ENCODE assay signal across 2 cellular contexts in the genomic region with DNA sequence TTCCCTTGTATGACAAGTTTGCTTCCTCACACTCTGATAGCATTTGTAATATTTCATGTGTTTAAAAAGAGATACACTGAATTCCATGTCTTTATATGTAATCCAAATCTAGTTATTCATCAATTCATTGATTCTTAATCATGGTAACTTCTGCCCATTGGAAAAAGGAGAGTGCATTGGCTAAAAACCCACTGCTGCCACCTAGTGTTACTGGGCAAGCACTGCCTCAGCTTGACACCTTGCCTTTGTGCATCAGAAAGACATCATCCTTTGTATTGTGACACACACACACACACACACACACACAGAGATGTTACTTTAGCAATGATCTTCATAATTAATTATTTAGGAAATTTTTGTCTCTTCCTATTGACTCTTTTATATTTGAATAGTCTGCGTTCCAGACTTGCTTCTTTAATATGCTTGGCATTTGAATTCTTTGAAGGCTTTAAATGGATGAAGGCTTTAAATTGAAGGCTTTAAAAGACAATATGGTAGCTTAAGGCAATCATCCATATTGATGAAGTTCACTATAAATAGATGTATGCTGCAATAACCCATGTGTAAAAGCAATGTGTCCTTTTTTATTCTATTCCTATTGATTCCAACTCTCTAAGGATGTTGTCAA.
TF ChIP-seq lines count a peak whose summit lies in the region.

No MANE protein-coding gene starts in this region.

TF ChIP-seq in Ishikawa, 13 proteins besides CTCF, POLR2A, EP300 and RAD21 (continued from another document):
- TF ChIP-seq, protein P1, sequence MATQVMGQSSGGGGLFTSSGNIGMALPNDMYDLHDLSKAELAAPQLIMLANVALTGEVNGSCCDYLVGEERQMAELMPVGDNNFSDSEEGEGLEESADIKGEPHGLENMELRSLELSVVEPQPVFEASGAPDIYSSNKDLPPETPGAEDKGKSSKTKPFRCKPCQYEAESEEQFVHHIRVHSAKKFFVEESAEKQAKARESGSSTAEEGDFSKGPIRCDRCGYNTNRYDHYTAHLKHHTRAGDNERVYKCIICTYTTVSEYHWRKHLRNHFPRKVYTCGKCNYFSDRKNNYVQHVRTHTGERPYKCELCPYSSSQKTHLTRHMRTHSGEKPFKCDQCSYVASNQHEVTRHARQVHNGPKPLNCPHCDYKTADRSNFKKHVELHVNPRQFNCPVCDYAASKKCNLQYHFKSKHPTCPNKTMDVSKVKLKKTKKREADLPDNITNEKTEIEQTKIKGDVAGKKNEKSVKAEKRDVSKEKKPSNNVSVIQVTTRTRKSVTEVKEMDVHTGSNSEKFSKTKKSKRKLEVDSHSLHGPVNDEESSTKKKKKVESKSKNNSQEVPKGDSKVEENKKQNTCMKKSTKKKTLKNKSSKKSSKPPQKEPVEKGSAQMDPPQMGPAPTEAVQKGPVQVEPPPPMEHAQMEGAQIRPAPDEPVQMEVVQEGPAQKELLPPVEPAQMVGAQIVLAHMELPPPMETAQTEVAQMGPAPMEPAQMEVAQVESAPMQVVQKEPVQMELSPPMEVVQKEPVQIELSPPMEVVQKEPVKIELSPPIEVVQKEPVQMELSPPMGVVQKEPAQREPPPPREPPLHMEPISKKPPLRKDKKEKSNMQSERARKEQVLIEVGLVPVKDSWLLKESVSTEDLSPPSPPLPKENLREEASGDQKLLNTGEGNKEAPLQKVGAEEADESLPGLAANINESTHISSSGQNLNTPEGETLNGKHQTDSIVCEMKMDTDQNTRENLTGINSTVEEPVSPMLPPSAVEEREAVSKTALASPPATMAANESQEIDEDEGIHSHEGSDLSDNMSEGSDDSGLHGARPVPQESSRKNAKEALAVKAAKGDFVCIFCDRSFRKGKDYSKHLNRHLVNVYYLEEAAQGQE (IDR thresholded peaks at IDR 0.05; ENCODE audit: low read depth), result no peak
- TF ChIP-seq CEBPB (IDR thresholded peaks at IDR 0.05) (no peak), TAF1 (IDR thresholded peaks at IDR 0.05; ENCODE audit: low read depth) (no peak), TCF12 (IDR thresholded peaks at IDR 0.05; ENCODE audit: low read depth) (no peak), YY1 (IDR thresholded peaks at IDR 0.05; ENCODE audit: low read depth) (no peak), ZBTB7A (IDR thresholded peaks at IDR 0.05; ENCODE audit: low read depth) (no peak)
- TF ChIP-seq, protein P2, sequence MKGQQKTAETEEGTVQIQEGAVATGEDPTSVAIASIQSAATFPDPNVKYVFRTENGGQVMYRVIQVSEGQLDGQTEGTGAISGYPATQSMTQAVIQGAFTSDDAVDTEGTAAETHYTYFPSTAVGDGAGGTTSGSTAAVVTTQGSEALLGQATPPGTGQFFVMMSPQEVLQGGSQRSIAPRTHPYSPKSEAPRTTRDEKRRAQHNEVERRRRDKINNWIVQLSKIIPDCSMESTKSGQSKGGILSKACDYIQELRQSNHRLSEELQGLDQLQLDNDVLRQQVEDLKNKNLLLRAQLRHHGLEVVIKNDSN (IDR thresholded peaks at IDR 0.05), result no peak

TF ChIP-seq in H1, 55 proteins besides CTCF, POLR2A, EP300 and RAD21 (continued from another document):
- TF ChIP-seq, protein P3, sequence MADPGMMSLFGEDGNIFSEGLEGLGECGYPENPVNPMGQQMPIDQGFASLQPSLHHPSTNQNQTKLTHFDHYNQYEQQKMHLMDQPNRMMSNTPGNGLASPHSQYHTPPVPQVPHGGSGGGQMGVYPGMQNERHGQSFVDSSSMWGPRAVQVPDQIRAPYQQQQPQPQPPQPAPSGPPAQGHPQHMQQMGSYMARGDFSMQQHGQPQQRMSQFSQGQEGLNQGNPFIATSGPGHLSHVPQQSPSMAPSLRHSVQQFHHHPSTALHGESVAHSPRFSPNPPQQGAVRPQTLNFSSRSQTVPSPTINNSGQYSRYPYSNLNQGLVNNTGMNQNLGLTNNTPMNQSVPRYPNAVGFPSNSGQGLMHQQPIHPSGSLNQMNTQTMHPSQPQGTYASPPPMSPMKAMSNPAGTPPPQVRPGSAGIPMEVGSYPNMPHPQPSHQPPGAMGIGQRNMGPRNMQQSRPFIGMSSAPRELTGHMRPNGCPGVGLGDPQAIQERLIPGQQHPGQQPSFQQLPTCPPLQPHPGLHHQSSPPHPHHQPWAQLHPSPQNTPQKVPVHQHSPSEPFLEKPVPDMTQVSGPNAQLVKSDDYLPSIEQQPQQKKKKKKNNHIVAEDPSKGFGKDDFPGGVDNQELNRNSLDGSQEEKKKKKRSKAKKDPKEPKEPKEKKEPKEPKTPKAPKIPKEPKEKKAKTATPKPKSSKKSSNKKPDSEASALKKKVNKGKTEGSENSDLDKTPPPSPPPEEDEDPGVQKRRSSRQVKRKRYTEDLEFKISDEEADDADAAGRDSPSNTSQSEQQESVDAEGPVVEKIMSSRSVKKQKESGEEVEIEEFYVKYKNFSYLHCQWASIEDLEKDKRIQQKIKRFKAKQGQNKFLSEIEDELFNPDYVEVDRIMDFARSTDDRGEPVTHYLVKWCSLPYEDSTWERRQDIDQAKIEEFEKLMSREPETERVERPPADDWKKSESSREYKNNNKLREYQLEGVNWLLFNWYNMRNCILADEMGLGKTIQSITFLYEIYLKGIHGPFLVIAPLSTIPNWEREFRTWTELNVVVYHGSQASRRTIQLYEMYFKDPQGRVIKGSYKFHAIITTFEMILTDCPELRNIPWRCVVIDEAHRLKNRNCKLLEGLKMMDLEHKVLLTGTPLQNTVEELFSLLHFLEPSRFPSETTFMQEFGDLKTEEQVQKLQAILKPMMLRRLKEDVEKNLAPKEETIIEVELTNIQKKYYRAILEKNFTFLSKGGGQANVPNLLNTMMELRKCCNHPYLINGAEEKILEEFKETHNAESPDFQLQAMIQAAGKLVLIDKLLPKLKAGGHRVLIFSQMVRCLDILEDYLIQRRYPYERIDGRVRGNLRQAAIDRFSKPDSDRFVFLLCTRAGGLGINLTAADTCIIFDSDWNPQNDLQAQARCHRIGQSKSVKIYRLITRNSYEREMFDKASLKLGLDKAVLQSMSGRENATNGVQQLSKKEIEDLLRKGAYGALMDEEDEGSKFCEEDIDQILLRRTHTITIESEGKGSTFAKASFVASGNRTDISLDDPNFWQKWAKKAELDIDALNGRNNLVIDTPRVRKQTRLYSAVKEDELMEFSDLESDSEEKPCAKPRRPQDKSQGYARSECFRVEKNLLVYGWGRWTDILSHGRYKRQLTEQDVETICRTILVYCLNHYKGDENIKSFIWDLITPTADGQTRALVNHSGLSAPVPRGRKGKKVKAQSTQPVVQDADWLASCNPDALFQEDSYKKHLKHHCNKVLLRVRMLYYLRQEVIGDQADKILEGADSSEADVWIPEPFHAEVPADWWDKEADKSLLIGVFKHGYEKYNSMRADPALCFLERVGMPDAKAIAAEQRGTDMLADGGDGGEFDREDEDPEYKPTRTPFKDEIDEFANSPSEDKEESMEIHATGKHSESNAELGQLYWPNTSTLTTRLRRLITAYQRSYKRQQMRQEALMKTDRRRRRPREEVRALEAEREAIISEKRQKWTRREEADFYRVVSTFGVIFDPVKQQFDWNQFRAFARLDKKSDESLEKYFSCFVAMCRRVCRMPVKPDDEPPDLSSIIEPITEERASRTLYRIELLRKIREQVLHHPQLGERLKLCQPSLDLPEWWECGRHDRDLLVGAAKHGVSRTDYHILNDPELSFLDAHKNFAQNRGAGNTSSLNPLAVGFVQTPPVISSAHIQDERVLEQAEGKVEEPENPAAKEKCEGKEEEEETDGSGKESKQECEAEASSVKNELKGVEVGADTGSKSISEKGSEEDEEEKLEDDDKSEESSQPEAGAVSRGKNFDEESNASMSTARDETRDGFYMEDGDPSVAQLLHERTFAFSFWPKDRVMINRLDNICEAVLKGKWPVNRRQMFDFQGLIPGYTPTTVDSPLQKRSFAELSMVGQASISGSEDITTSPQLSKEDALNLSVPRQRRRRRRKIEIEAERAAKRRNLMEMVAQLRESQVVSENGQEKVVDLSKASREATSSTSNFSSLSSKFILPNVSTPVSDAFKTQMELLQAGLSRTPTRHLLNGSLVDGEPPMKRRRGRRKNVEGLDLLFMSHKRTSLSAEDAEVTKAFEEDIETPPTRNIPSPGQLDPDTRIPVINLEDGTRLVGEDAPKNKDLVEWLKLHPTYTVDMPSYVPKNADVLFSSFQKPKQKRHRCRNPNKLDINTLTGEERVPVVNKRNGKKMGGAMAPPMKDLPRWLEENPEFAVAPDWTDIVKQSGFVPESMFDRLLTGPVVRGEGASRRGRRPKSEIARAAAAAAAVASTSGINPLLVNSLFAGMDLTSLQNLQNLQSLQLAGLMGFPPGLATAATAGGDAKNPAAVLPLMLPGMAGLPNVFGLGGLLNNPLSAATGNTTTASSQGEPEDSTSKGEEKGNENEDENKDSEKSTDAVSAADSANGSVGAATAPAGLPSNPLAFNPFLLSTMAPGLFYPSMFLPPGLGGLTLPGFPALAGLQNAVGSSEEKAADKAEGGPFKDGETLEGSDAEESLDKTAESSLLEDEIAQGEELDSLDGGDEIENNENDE (IDR thresholded peaks at IDR 0.05; ENCODE audit: insufficient replicate concordance, low read length), result no peak
- TF ChIP-seq NRF1 (IDR thresholded peaks at IDR 0.05; ENCODE audit: low read depth, low read length) (no peak), SIRT6 (IDR thresholded peaks at IDR 0.05; ENCODE audit: low read length) (no peak), CBX8 (IDR thresholded peaks at IDR 0.05; ENCODE audit: borderline replicate concordance, low read depth, low read length) (no peak), FOSL1 (IDR thresholded peaks at IDR 0.05; ENCODE audit: insufficient read depth, low read depth, low read length) (no peak), TBP (IDR thresholded peaks at IDR 0.05; ENCODE audit: low read depth, low read length) (no peak), TCF12 (IDR thresholded peaks at IDR 0.05; ENCODE audit: low read depth, low read length) (no peak), SIN3A (conservative IDR thresholded peaks at IDR 0.05 in 1 of 2, IDR thresholded peaks at IDR 0.05 in 1 of 2; ENCODE audit: low read depth in 1 of 2, low read length in 2 of 2) (no peak), SIX5 (IDR thresholded peaks at IDR 0.05; ENCODE audit: low read depth, low read length) (no peak), CREB1 (IDR thresholded peaks at IDR 0.05) (no peak), TAF7 (optimal IDR thresholded peaks at IDR 0.05; ENCODE audit: borderline replicate concordance, low read depth, low read length) (no peak), SP1 (IDR thresholded peaks at IDR 0.05; ENCODE audit: low read depth, low read length) (no peak), RBBP5 (IDR thresholded peaks at IDR 0.05; ENCODE audit: borderline replicate concordance, low read depth, low read length) (no peak), GTF2F1 (IDR thresholded peaks at IDR 0.05; ENCODE audit: borderline replicate concordance, low read depth, low read length) (no peak), PHF8 (conservative IDR thresholded peaks at IDR 0.05; ENCODE audit: low read depth, low read length) (no peak), KDM5A (IDR thresholded peaks at IDR 0.05; ENCODE audit: low read length) (no peak), HDAC6 (IDR thresholded peaks at IDR 0.05; ENCODE audit: low read depth, low read length) (no peak)
- TF ChIP-seq, protein P4, sequence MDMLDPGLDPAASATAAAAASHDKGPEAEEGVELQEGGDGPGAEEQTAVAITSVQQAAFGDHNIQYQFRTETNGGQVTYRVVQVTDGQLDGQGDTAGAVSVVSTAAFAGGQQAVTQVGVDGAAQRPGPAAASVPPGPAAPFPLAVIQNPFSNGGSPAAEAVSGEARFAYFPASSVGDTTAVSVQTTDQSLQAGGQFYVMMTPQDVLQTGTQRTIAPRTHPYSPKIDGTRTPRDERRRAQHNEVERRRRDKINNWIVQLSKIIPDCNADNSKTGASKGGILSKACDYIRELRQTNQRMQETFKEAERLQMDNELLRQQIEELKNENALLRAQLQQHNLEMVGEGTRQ (IDR thresholded peaks at IDR 0.05; ENCODE audit: low read length), result no peak
